22 cellular contexts compared by ENCODE assay signal in the genomic region with DNA sequence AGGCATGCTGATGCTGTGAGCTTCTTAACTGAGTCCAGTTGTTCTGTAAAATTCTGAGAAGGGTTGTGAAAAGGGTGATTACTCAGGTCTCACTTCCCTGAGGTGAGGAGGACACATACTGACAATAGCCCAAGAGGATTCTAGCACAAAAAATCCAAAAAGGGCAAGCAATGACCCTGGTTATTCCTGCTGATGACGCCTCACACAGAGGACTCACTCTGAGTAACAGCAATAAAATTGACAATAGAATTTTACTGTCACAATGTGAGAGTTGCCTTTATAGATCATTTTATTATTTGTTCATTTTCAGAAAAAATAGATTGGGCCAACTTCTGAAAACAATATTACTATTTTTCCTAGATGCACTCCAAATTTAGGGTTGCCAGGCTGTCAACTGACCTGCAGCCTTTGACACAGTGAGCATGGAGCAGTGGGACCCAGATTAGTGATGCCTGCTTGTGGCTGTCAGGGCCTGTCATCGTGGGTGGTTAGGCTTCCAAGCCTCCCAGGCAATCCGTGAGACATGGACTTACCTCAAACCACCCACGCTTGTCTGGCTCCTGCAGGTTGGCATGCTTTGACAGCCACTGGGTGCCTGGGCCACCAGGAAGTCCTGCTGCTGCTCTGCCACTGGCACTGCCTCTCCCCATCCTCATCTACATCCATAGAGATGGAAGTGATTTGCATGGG.
"Had no signal": no experiment of that assay in that cellular context is flagged by ENCODE, and none has a peak within 500 bp of the region (broad histone marks: within the 10 kb centered on the region; RNA-seq: fewer than 3 reads in every experiment).

No MANE protein-coding gene starts in this region.

- H3K27ac Mint-ChIP-seq: activated B cell treated with CpG ODN at 0.5 μM for 24 hours; activated CD4-positive, alpha-beta memory T cell treated with anti-CD3 and anti-CD28 coated beads for 36 hours; activated CD8-positive, alpha-beta memory T cell treated with anti-CD3 and anti-CD28 coated beads, Interleukin-2, amount 10 ng/mL, durations not matched to agents 7 days and 5 days; activated naive CD8-positive, alpha-beta T cell treated with anti-CD3 and anti-CD28 coated beads, Interleukin-2, amount 10 ng/mL, durations not matched to agents 7 days and 5 days; nephron progenitor cell; T-helper 2 cell treated with Interferon-gamma antibody and Interleukin-4, amounts not matched to agents 5 μg/mL and 100 μg/mL, for 36 hours had no signal

- H3K9me3 Mint-ChIP-seq: activated B cell treated with CpG ODN at 0.5 μM for 24 hours; activated CD4-positive, alpha-beta memory T cell treated with anti-CD3 and anti-CD28 coated beads for 36 hours; activated naive CD8-positive, alpha-beta T cell treated with anti-CD3 and anti-CD28 coated beads, Interleukin-2, amount 10 ng/mL, durations not matched to agents 7 days and 5 days; nephron progenitor cell; T-helper 2 cell treated with Interferon-gamma antibody and Interleukin-4, amounts not matched to agents 5 μg/mL and 100 μg/mL, for 36 hours had no signal

- H3K36me3 ChIP-seq: gastroesophageal sphincter, heart left ventricle, lower lobe of right lung, tibial artery had no signal

- H3K4me1 Mint-ChIP-seq: activated B cell treated with CpG ODN at 0.5 μM for 24 hours; activated CD8-positive, alpha-beta memory T cell treated with anti-CD3 and anti-CD28 coated beads, Interleukin-2, amount 10 ng/mL, durations not matched to agents 7 days and 5 days; activated naive CD8-positive, alpha-beta T cell treated with anti-CD3 and anti-CD28 coated beads, Interleukin-2, amount 10 ng/mL, durations not matched to agents 7 days and 5 days had no signal

- FAIRE-seq: TTC549 had no signal

- H3K4me1 ChIP-seq: tibial artery had no signal

- H3K9me3 ChIP-seq: body of pancreas, gastroesophageal sphincter, heart left ventricle, lower lobe of right lung, tibial artery had no signal

- H3K27me3 ChIP-seq: body of pancreas, gastroesophageal sphincter, heart left ventricle, tibial artery had no signal

- ATAC-seq: activated CD8-positive, alpha-beta memory T cell treated with anti-CD3 and anti-CD28 coated beads, Interleukin-2, amount 10 ng/mL, durations not matched to agents 7 days and 5 days; body of pancreas; gastroesophageal sphincter; heart left ventricle; left cardiac atrium; lower lobe of right lung; stimulated activated naive CD8-positive, alpha-beta T cell treated with anti-CD3 and anti-CD28 coated beads, Interleukin-15, Interleukin-2, amounts not matched to agents 100 U/mL and 50 U/mL, for 24 hours had no signal

- DNase-seq: activated B cell treated with CpG ODN at 0.5 μM for 24 hours; activated CD4-positive, alpha-beta memory T cell treated with anti-CD3 and anti-CD28 coated beads for 36 hours; activated CD4-positive, alpha-beta T cell treated with anti-CD3 and anti-CD28 coated beads for 4 hours; activated CD8-positive, alpha-beta memory T cell treated with anti-CD3 and anti-CD28 coated beads, Interleukin-2, amount 10 ng/mL, durations not matched to agents 7 days and 5 days; activated naive CD4-positive, alpha-beta T cell treated with Interleukin-2 at 50 U/mL for 16 hours; activated naive CD8-positive, alpha-beta T cell treated with anti-CD3 and anti-CD28 coated beads, Interleukin-2, amount 10 ng/mL, durations not matched to agents 7 days and 5 days; amygdala; body of pancreas; caudate nucleus; heart left ventricle; left cardiac atrium; lower lobe of right lung; midbrain; nephron progenitor cell; occipital lobe; stimulated activated CD8-positive, alpha-beta memory T cell treated with anti-CD3 and anti-CD28 coated beads, Interleukin-4, amount 100 ng/mL, for 48 hours; stimulated activated naive CD8-positive, alpha-beta T cell treated with anti-CD3 and anti-CD28 coated beads, Interleukin-15, Interleukin-2, amounts not matched to agents 100 U/mL and 50 U/mL, for 24 hours; substantia nigra; tibial artery had no signal

- H3K4me3 ChIP-seq: body of pancreas, gastroesophageal sphincter, heart left ventricle, lower lobe of right lung, tibial artery had no signal

- H3K36me3 Mint-ChIP-seq: activated CD4-positive, alpha-beta memory T cell treated with anti-CD3 and anti-CD28 coated beads for 36 hours; activated CD8-positive, alpha-beta memory T cell treated with anti-CD3 and anti-CD28 coated beads, Interleukin-2, amount 10 ng/mL, durations not matched to agents 7 days and 5 days; activated naive CD8-positive, alpha-beta T cell treated with anti-CD3 and anti-CD28 coated beads, Interleukin-2, amount 10 ng/mL, durations not matched to agents 7 days and 5 days had no signal

- H3K4me3 Mint-ChIP-seq: activated B cell treated with CpG ODN at 0.5 μM for 24 hours; activated CD4-positive, alpha-beta memory T cell treated with anti-CD3 and anti-CD28 coated beads for 36 hours; activated CD8-positive, alpha-beta memory T cell treated with anti-CD3 and anti-CD28 coated beads, Interleukin-2, amount 10 ng/mL, durations not matched to agents 7 days and 5 days; activated naive CD8-positive, alpha-beta T cell treated with anti-CD3 and anti-CD28 coated beads, Interleukin-2, amount 10 ng/mL, durations not matched to agents 7 days and 5 days; nephron progenitor cell; T-helper 2 cell treated with Interferon-gamma antibody and Interleukin-4, amounts not matched to agents 5 μg/mL and 100 μg/mL, for 36 hours had no signal

- H3K27me3 Mint-ChIP-seq: activated B cell treated with CpG ODN at 0.5 μM for 24 hours had no signal

- H3K27ac ChIP-seq: body of pancreas, gastroesophageal sphincter, heart left ventricle, lower lobe of right lung, tibial artery had no signal
